1 cellular context compared by ENCODE assay signal in genomic region chr17:73262676-73263642, GRCh38.
TF ChIP-seq lines count a peak whose summit lies in the region.

No MANE protein-coding gene starts in this region.

TF ChIP-seq in HepG2, 621 proteins besides CTCF, POLR2A, EP300 and RAD21 (continues in another document):
- TF ChIP-seq POLR2G (IDR thresholded peaks at IDR 0.05; ENCODE audit: low read depth, low read length), result peak; percentile 45
- no peak for TF ChIP-seq SMARCE1 (IDR thresholded peaks at IDR 0.05; ENCODE audit: borderline replicate concordance)
- TF ChIP-seq ATF2 (CRISPR knock-in tag; IDR thresholded peaks at IDR 0.05), result no peak
- TF ChIP-seq MATR3 (CRISPR knock-in tag; IDR thresholded peaks at IDR 0.05), result no peak
- no peak for TF ChIP-seq ZSCAN30 (CRISPR knock-in tag; IDR thresholded peaks at IDR 0.05)
- TF ChIP-seq ZBTB49 (CRISPR knock-in tag; IDR thresholded peaks at IDR 0.05; ENCODE audit: borderline replicate concordance), result no peak
- no peak for TF ChIP-seq ZZZ3 (CRISPR knock-in tag; IDR thresholded peaks at IDR 0.05; ENCODE audit: borderline replicate concordance)
- no peak for TF ChIP-seq HNRNPLL (IDR thresholded peaks at IDR 0.05; ENCODE audit: low read depth, low read length, poor library complexity, severe bottlenecking)
- no peak for TF ChIP-seq MXI1 (IDR thresholded peaks at IDR 0.05; ENCODE audit: borderline replicate concordance, low read depth, low read length)
- no peak for TF ChIP-seq TIGD3 (CRISPR knock-in tag; IDR thresholded peaks at IDR 0.05; ENCODE audit: borderline replicate concordance)
- TF ChIP-seq ZIK1 (CRISPR knock-in tag; IDR thresholded peaks at IDR 0.05; ENCODE audit: borderline replicate concordance, low read depth), result 0 out of 2 replicates have a peak, but pooled peaks have one; percentile 18
- no peak for TF ChIP-seq ONECUT2 (CRISPR knock-in tag; IDR thresholded peaks at IDR 0.05)
- 0 out of 2 replicates have a peak, but pooled peaks have one; percentile 71 for TF ChIP-seq HOXA9 (CRISPR knock-in tag; IDR thresholded peaks at IDR 0.05; ENCODE audit: borderline replicate concordance)
- TF ChIP-seq MIER2 (CRISPR knock-in tag; IDR thresholded peaks at IDR 0.05), result no peak
- no peak for TF ChIP-seq ZNF431 (CRISPR knock-in tag; IDR thresholded peaks at IDR 0.05; ENCODE audit: borderline replicate concordance, low read depth)
- TF ChIP-seq ZNF83 (CRISPR knock-in tag; IDR thresholded peaks at IDR 0.05; ENCODE audit: borderline replicate concordance), result no peak
- TF ChIP-seq ZBTB7A (CRISPR knock-in tag; IDR thresholded peaks at IDR 0.05), result no peak
- TF ChIP-seq IKZF1 (IDR thresholded peaks at IDR 0.05), result no peak
- TF ChIP-seq ZKSCAN5 (CRISPR knock-in tag; IDR thresholded peaks at IDR 0.05), result no peak
- no peak for TF ChIP-seq KDM5B (CRISPR knock-in tag; IDR thresholded peaks at IDR 0.05; ENCODE audit: borderline replicate concordance)
- 0 out of 2 replicates have a peak, but pooled peaks have one; percentile 13 for TF ChIP-seq ETS1 (CRISPR knock-in tag; IDR thresholded peaks at IDR 0.05)
- TF ChIP-seq TAF1 (CRISPR knock-in tag; IDR thresholded peaks at IDR 0.05), result no peak
- no peak for TF ChIP-seq ZNF784 (CRISPR knock-in tag; IDR thresholded peaks at IDR 0.05; ENCODE audit: borderline replicate concordance)
- TF ChIP-seq SSRP1 (CRISPR knock-in tag; IDR thresholded peaks at IDR 0.05), result no peak; the same call in 1 of the 2 replicates
- TF ChIP-seq TSC22D2 (CRISPR knock-in tag; IDR thresholded peaks at IDR 0.05; ENCODE audit: borderline replicate concordance), result no peak
- TF ChIP-seq ZNF430 (CRISPR knock-in tag; IDR thresholded peaks at IDR 0.05), result no peak
- no peak for TF ChIP-seq MLXIP (CRISPR knock-in tag; IDR thresholded peaks at IDR 0.05; ENCODE audit: borderline replicate concordance)
- TF ChIP-seq ZNF720 (CRISPR knock-in tag; IDR thresholded peaks at IDR 0.05), result 0 out of 2 replicates have a peak, but pooled peaks have one; percentile 43
- TF ChIP-seq PBX2 (CRISPR knock-in tag; IDR thresholded peaks at IDR 0.05), result no peak
- TF ChIP-seq NR2F2 (IDR thresholded peaks at IDR 0.05; ENCODE audit: borderline replicate concordance, low read depth), result peak; percentile 7; the same call in 1 of the 2 replicates
- TF ChIP-seq TRAFD1 (CRISPR knock-in tag; IDR thresholded peaks at IDR 0.05; ENCODE audit: borderline replicate concordance), result no peak
- no peak for TF ChIP-seq ZMYM2 (CRISPR knock-in tag; IDR thresholded peaks at IDR 0.05)
- no peak for TF ChIP-seq ELF3 (CRISPR knock-in tag; IDR thresholded peaks at IDR 0.05)
- TF ChIP-seq ZNF687 (CRISPR knock-in tag; IDR thresholded peaks at IDR 0.05), result no peak
- TF ChIP-seq HOXA3 (CRISPR knock-in tag; IDR thresholded peaks at IDR 0.05), result no peak; the same call in 1 of the 2 replicates
- TF ChIP-seq ZNF234 (CRISPR knock-in tag; conservative IDR thresholded peaks at IDR 0.05), result no peak
- TF ChIP-seq TEAD3 (CRISPR knock-in tag; optimal IDR thresholded peaks at IDR 0.05; ENCODE audit: borderline replicate concordance), result peak; percentile 50
